In genomic region chr3:48879307-48879993, GRCh38 we compare ENCODE assay signal across 1 cellular context.
A peak's percentile ranks its signal among the peaks of the same experiment; 100 is the strongest.
TF ChIP-seq lines count a peak whose summit lies in the region.

No MANE protein-coding gene starts in this region.

TF ChIP-seq in GM12878, 131 proteins besides CTCF, POLR2A, EP300 and RAD21 (continued from another document):
- TF ChIP-seq RELB (IDR thresholded peaks at IDR 0.05; ENCODE audit: low read depth): peak; percentile 59; the same call in 1 of the 2 replicates
- TF ChIP-seq KLF5 (IDR thresholded peaks at IDR 0.05; ENCODE audit: partially characterized antibody): no peak
- TF ChIP-seq ETV6 (conservative IDR thresholded peaks at IDR 0.05 in 1 of 2, IDR thresholded peaks at IDR 0.05 in 1 of 2; ENCODE audit: borderline replicate concordance in 1 of 2, low read depth in 1 of 2): no peak
- no peak for TF ChIP-seq CBX3 (IDR thresholded peaks at IDR 0.05; ENCODE audit: borderline replicate concordance, low read depth)
- no peak for TF ChIP-seq POLR2AphosphoS2 (IDR thresholded peaks at IDR 0.05; ENCODE audit: low read depth, low read length)
- TF ChIP-seq EED (IDR thresholded peaks at IDR 0.05; ENCODE audit: low read depth): peak; percentile 44
- TF ChIP-seq ZBTB4 (CRISPR knock-in tag; IDR thresholded peaks at IDR 0.05): no peak
- peak; percentile 91 for TF ChIP-seq SPI1 (IDR thresholded peaks at IDR 0.05; ENCODE audit: borderline replicate concordance, insufficient read depth, low read depth, low read length)
- TF ChIP-seq E2F4 (IDR thresholded peaks at IDR 0.05; ENCODE audit: low read depth, low read length): no peak
- TF ChIP-seq SKIL (IDR thresholded peaks at IDR 0.05; ENCODE audit: low read depth, poor library complexity, severe bottlenecking): no peak
- TF ChIP-seq MYB (IDR thresholded peaks at IDR 0.05; ENCODE audit: borderline replicate concordance, low read depth, low read length): no peak
- TF ChIP-seq HSF1 (IDR thresholded peaks at IDR 0.05; ENCODE audit: low read depth, low read length): no peak
- no peak for TF ChIP-seq HCFC1 (IDR thresholded peaks at IDR 0.05; ENCODE audit: low read length)
- no peak for TF ChIP-seq CHD4 (IDR thresholded peaks at IDR 0.05)
- no peak for TF ChIP-seq ZSCAN29 (IDR thresholded peaks at IDR 0.05)
